ENCODE assay signal across 14 cellular contexts in genomic region chr1:225677350-225678124, GRCh38. TPM values are rescaled to one million over a fixed set of nuclear protein-coding genes. Genes with fewer than 3 reads are reported as not detected.
DNase-seq lines count a peak whose midpoint lies in the region; ATAC-seq and TF ChIP-seq lines count a peak whose summit lies in the region.
"Had no signal": no experiment of that assay in that cellular context is flagged by ENCODE, and none has a peak within 500 bp of the region (broad histone marks: within the 10 kb centered on the region; RNA-seq: fewer than 3 reads in every experiment).

No MANE protein-coding gene starts in this region.

- H3K4me3 ChIP-seq in epithelial cell of esophagus (ENCODE audit: low read length) (peak overlapping the region; percentile 18), lower lobe of right lung (peak overlapping the region; percentile 34), testis (peak overlapping the region in 1 of 2 donors; percentile 23)

- intact Hi-C loops in lower lobe of right lung (cut with DNase I) (no loop called here), testis (cut with DNase I; ENCODE audit: low total_unique reads) (no loop called here)

- H3K4me1 ChIP-seq in lower lobe of right lung: no peaks in the 10 kb centered on the region
- no peaks in the 10 kb centered on the region for H3K4me1 ChIP-seq in testis

- no peak for TF ChIP-seq POLR2A in testis (IDR thresholded peaks at IDR 0.05)

- peaks cover 8% of the 10 kb centered on the region for H3K27me3 ChIP-seq in lower lobe of right lung (ENCODE audit: low read depth)
- no peaks in the 10 kb centered on the region for H3K27me3 ChIP-seq in testis

- ATAC-seq in lower lobe of right lung: peak in 1 of 2 donors; percentile 32
- ATAC-seq: activated CD4-positive, CD25-positive, alpha-beta regulatory T cell treated with anti-CD3 and anti-CD28 coated beads, Interleukin-2, amount 50 U/mL, for 24 hours; CD8-positive, alpha-beta T cell had no signal

- 37 to 47% methylated on average over 32 to 40 of the region's 40 CpGs for WGBS in testis, 2 donors

- H3K36me3 ChIP-seq in lower lobe of right lung (no peaks in the 10 kb centered on the region), testis (ENCODE audit: low read depth, missing control alignments) (no peaks in the 10 kb centered on the region)
- H3K36me3 ChIP-seq: neutrophil had no signal

- TF ChIP-seq CTCF in epithelial cell of esophagus (IDR thresholded peaks at IDR 0.05; ENCODE audit: insufficient read depth, low read depth, low read length, missing control alignments): no peak
- TF ChIP-seq CTCF in lower lobe of right lung (IDR thresholded peaks at IDR 0.05): no peak
- TF ChIP-seq CTCF in testis (IDR thresholded peaks at IDR 0.05): no peak

- peak; percentile 44 for DNase-seq in NCI-H1436 (lab: John Stamatoyannopoulos, UW)
- DNase-seq in NCI-H1436 treated with DMSO at 0.1 percent for 48 hours (lab: John Stamatoyannopoulos, UW): no peak
- DNase-seq in epithelial cell of esophagus (ENCODE audit: low read depth): no peak
- no peak for DNase-seq in lower lobe of right lung
- DNase-seq in testis: peak; percentile 23
- no peak for DNase-seq in NCI-H2029 treated with DMSO at 0.1 percent for 48 hours (lab: John Stamatoyannopoulos, UW)
- DNase-seq in NCI-H748 (lab: John Stamatoyannopoulos, UW; ENCODE audit: unreplicated experiment): no peak
- DNase-seq in germinal center (ENCODE audit: low spot score): no peak
- DNase-seq: 8988T; activated T-cell treated with anti-CD3 and anti-CD28 coated beads, Interleukin-2, amount 50 U/mL, for 1 hour; CD8-positive, alpha-beta T cell; NCI-H226 had no signal

- H3K27ac ChIP-seq in lower lobe of right lung (no peak overlapping the region), testis (no peak overlapping the region)
- H3K27ac ChIP-seq: neutrophil had no signal

- no peaks in the 10 kb centered on the region for H3K9me3 ChIP-seq in lower lobe of right lung
- no peaks in the 10 kb centered on the region for H3K9me3 ChIP-seq in testis
- H3K9me3 ChIP-seq: neutrophil had no signal

RNA-seq across cellular contexts. Expression of gene ENAH, which starts 24.6 kb away (rescaled TPM):
- total RNA-seq in lower lobe of right lung (51.4 TPM), testis (100 to 1,000 TPM; 122 to 132 TPM)
- polyA plus RNA-seq in testis (ENCODE audit: insufficient read depth, low read depth, low replicate concordance): 84.3 TPM

Comparison
In these comparisons a context has a peak if more than half of its experiments do, and no peak if none do; other contexts are left out.
1. DNase-seq: peak in NCI-H1436 (single experiment) and testis (single experiment); none in NCI-H1436 treated with DMSO at 0.1 percent for 48 hours (single experiment), epithelial cell of esophagus (single experiment), lower lobe of right lung (single experiment), NCI-H2029 treated with DMSO at 0.1 percent for 48 hours (single experiment), NCI-H748 (single experiment) and germinal center (single experiment).